ENCODE assay signal across 25 cellular contexts in genomic region chr1:11046270-11046566, GRCh38. TPM values are rescaled to one million over a fixed set of nuclear protein-coding genes. Genes with fewer than 3 reads are reported as not detected.
"Had no signal": no experiment of that assay in that cellular context is flagged by ENCODE, and none has a peak within 500 bp of the region (broad histone marks: within the 10 kb centered on the region; RNA-seq: fewer than 3 reads in every experiment).

No MANE protein-coding gene starts in this region.

- H3K4me1 ChIP-seq: ascending aorta, colonic mucosa, left lung, neural progenitor cell, spleen had no signal

- H3K36me3 Mint-ChIP-seq: memory B cell; naive thymus-derived CD4-positive, alpha-beta T cell; neural progenitor cell had no signal

- DNase-seq: activated CD4-positive, alpha-beta T cell treated with anti-CD3 and anti-CD28 coated beads, Interleukin-2, amount 50 U/mL, for 1 hour; activated CD4-positive, CD25-positive, alpha-beta regulatory T cell; activated CD8-positive, alpha-beta memory T cell treated with anti-CD3 and anti-CD28 coated beads, Interleukin-2, amount 50 U/mL, for 48 hours; activated naive CD4-positive, alpha-beta T cell treated with anti-CD3 and anti-CD28 coated beads, Interleukin-2, amount 50 U/mL, for 16 hours; activated T-cell treated with anti-CD3 and anti-CD28 coated beads, Interleukin-2, amount 50 U/mL, for 48 hours; colonic mucosa; foreskin keratinocyte; hippocampal formation; left lung; naive thymus-derived CD4-positive, alpha-beta T cell; spleen; stimulated activated naive CD4-positive, alpha-beta T cell; T-helper 1 cell; T-helper 9 cell had no signal

- H3K27me3 ChIP-seq: ascending aorta, colonic mucosa, foreskin keratinocyte, left lung, neural progenitor cell, spleen had no signal

- H3K27ac Mint-ChIP-seq: memory B cell; naive thymus-derived CD4-positive, alpha-beta T cell had no signal

- H3K27ac ChIP-seq: ascending aorta, colonic mucosa, foreskin keratinocyte, left lung, neural progenitor cell, spleen had no signal

- FAIRE-seq: islet of Langerhans had no signal

- H3K9me3 Mint-ChIP-seq: central memory CD8-positive, alpha-beta T cell; memory B cell; naive thymus-derived CD4-positive, alpha-beta T cell; neural progenitor cell had no signal

- H3K27me3 Mint-ChIP-seq: central memory CD8-positive, alpha-beta T cell; memory B cell; naive thymus-derived CD4-positive, alpha-beta T cell had no signal

- H3K9ac ChIP-seq: neural progenitor cell had no signal

- H3K9me3 ChIP-seq: ascending aorta, colonic mucosa, left lung, spleen had no signal

- H3K4me3 Mint-ChIP-seq: central memory CD8-positive, alpha-beta T cell; memory B cell; naive thymus-derived CD4-positive, alpha-beta T cell had no signal

- H3K4me1 Mint-ChIP-seq: central memory CD8-positive, alpha-beta T cell; memory B cell; naive thymus-derived CD4-positive, alpha-beta T cell had no signal

- H3K36me3 ChIP-seq: ascending aorta, colonic mucosa, left lung, neural progenitor cell, spleen had no signal

- H3K4me3 ChIP-seq: ascending aorta, colonic mucosa, left lung, neural progenitor cell, spleen had no signal

- ATAC-seq: foreskin keratinocyte; left lung; naive thymus-derived CD4-positive, alpha-beta T cell had no signal

RNA-seq across cellular contexts. Expression of gene MASP2, which starts 0.8 kb away (rescaled TPM):
- total RNA-seq: ascending aorta, epithelial cell of proximal tubule, fibroblast of lung, left lung, mucosa of gallbladder, osteocyte, pulmonary artery endothelial cell, spleen, ureter had no signal
- polyA plus RNA-seq: fibroblast of lung had no signal
